8 cellular contexts compared by ENCODE assay signal in the genomic region with DNA sequence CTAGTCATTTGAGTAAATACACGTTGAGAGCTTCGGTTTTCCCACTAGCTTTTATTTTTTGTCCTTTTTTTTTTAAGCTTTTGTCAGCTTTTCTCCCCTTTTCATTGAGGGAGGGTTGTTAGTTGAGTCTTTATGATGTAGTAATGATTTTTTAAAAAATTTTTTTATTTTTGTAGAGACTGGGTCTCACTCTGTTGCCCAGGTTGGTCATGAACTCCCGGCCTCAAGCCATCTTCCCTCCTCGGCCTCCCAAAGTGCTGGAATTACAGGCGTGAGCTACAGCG. TPM values are rescaled to one million over a fixed set of nuclear protein-coding genes. Genes with fewer than 3 reads are reported as not detected.
DNase-seq lines count a peak whose midpoint lies in the region; ATAC-seq and TF ChIP-seq lines count a peak whose summit lies in the region.

No MANE protein-coding gene starts in this region.

- H3K27me3 ChIP-seq in KMS-11 (ENCODE audit: insufficient read depth, low read depth) (no peaks in the 10 kb centered on the region), dorsolateral prefrontal cortex (no peaks in the 10 kb centered on the region)

- H3K4me3 ChIP-seq in AG09309 (ENCODE audit: control insufficient read depth, low read depth, low read length) = peak overlapping the region; percentile 81
- H3K4me3 ChIP-seq in KMS-11 (IDR thresholded peaks at IDR 0.05; ENCODE audit: insufficient read depth, low read depth, low read length) = peak overlapping the region; percentile 28
- peak overlapping the region; percentile 66 to 100 (median 93) for H3K4me3 ChIP-seq in dorsolateral prefrontal cortex

- H3K4me3 Mint-ChIP-seq in nephron = peak overlapping the region; percentile 95 to 98 (median 97)

- peak overlapping the region; percentile 91 for H3K4me2 ChIP-seq in KMS-11

- no peaks in the 10 kb centered on the region for H4K20me1 ChIP-seq in KMS-11 (ENCODE audit: insufficient read depth)

- peak overlapping the region in 2 of 3 experiments; percentile 85 to 87 for H3K27ac Mint-ChIP-seq in nephron

- POLR2A ChIA-PET in HEK293T (lab: Yijun Ruan, JAX) = interaction anchor here (0.6 to 3.7 kb wide), 4 partner anchors 27 to 59 kb away, joined by 3 to 22 read pairs (median 3); no protein-coding TSS in a partner anchor

- peaks cover 29% of the 10 kb centered on the region for H3K4me1 ChIP-seq in KMS-11 (ENCODE audit: low read depth, poor library complexity, severe bottlenecking)

- H3K9me3 Mint-ChIP-seq in nephron = peaks cover 6% of the 10 kb centered on the region

- H3K79me2 ChIP-seq in KMS-11 (ENCODE audit: insufficient read depth, low read depth) = no peaks in the 10 kb centered on the region

- no peaks in the 10 kb centered on the region for H3K27me3 Mint-ChIP-seq in nephron (ENCODE audit: low read depth)

- intact Hi-C loops in dorsolateral prefrontal cortex (cut with DNase I) = loop anchor here (2.0 to 10.0 kb wide), 7 partner anchors 31 to 443 kb away; partner anchors contain the start of genes SEC11A (in 2 of the 2), NMB (in 1 of the 2), WDR73 (in 1 of the 2) and ZNF592 (in 1 of the 2)

- H3K27ac ChIP-seq in KMS-11 (no peak overlapping the region), dorsolateral prefrontal cortex (peak overlapping the region in 10 of 59 donors; percentile 37 to 88 (median 79))

- CTCF ChIA-PET in HEK293T (lab: Yijun Ruan, JAX) = interaction anchor here (0.9 to 1.6 kb wide), 3 partner anchors 14 to 55 kb away, joined by 3 to 10 read pairs (median 3); no protein-coding TSS in a partner anchor

- H3K36me3 ChIP-seq in KMS-11 (ENCODE audit: insufficient read depth) = no peaks in the 10 kb centered on the region

- H3K4me1 Mint-ChIP-seq in nephron = peaks cover 34% of the 10 kb centered on the region

- peaks cover 33% of the 10 kb centered on the region for H3K36me3 Mint-ChIP-seq in nephron (ENCODE audit: low read depth)

- DNase-seq in AG09309 (ENCODE audit: low read depth) = no peak
- no peak for DNase-seq in dorsolateral prefrontal cortex
- no peak for DNase-seq in HEK293T (ENCODE audit: extremely low spot score)
- DNase-seq in AG20443 (ENCODE audit: low spot score) = no peak
- DNase-seq in DMS79 (lab: John Stamatoyannopoulos, UW) = no peak

- no peak for ATAC-seq in GM21723 (IDR thresholded peaks at IDR 0.05; ENCODE audit: unreplicated experiment)

- peak overlapping the region; percentile 68; the same call in 1 of the 2 replicates for H3K9ac ChIP-seq in KMS-11

- peak overlapping the region; percentile 91 for H2AFZ ChIP-seq in KMS-11 (ENCODE audit: low read depth)

- TF ChIP-seq CTCF in AG09309 (IDR thresholded peaks at IDR 0.05; ENCODE audit: control insufficient read depth, insufficient read depth, low read depth, low read length, missing control alignments) (no peak), KMS-11 (conservative IDR thresholded peaks at IDR 0.05; ENCODE audit: low read depth, low read length) (no peak), dorsolateral prefrontal cortex (IDR thresholded peaks at IDR 0.05 in 54 of 56, conservative IDR thresholded peaks at IDR 0.05 in 2 of 56; ENCODE audit: low read depth in 1 of 56, partially characterized antibody in 56 of 56) (no peak), nephron (IDR thresholded peaks at IDR 0.05; ENCODE audit: unreplicated experiment in 3 of 3) (no peak)

TF ChIP-seq in HEK293T, 16 proteins besides CTCF, POLR2A, EP300 and RAD21:
- TF ChIP-seq TARDBP (IDR thresholded peaks at IDR 0.05) = no peak
- TF ChIP-seq LEF1 (IDR thresholded peaks at IDR 0.05; ENCODE audit: borderline replicate concordance) = no peak
- TF ChIP-seq CTBP1 (IDR thresholded peaks at IDR 0.05; ENCODE audit: borderline replicate concordance) = no peak
- no peak for TF ChIP-seq L3MBTL2 (conservative IDR thresholded peaks at IDR 0.05)
- TF ChIP-seq ZNF384 (IDR thresholded peaks at IDR 0.05) = no peak

RNA-seq across cellular contexts. Expression of gene ZSCAN2, which starts 0.7 kb away (rescaled TPM):
- total RNA-seq in dorsolateral prefrontal cortex = 10 to 100 TPM in 8 of 120 experiments, 1 to 10 TPM in 112; 3.6 to 14.0 (median 7.1) TPM

RNA-seq across cellular contexts. Expression of gene WDR73, which starts 52.6 kb away (rescaled TPM):
- 10 to 100 TPM; 13.8 to 34.6 (median 19.4) TPM for total RNA-seq in dorsolateral prefrontal cortex

RNA-seq across cellular contexts. Expression of gene NMB, which starts 56.5 kb away (rescaled TPM):
- total RNA-seq in dorsolateral prefrontal cortex = 10 to 100 TPM in 7 of 120 experiments, 1 to 10 TPM in 112, under 1 TPM in 1; 0.71 to 14.1 (median 4.9) TPM

Comparison
In these comparisons a context has a peak if more than half of its experiments do, and no peak if none do; other contexts are left out.
1. H3K4me3 ChIP-seq: peak in every context shown above with its lines; median percentile 93 in dorsolateral prefrontal cortex; 81 in AG09309; 28 in KMS-11.